27 cellular contexts compared by ENCODE assay signal in the genomic region with DNA sequence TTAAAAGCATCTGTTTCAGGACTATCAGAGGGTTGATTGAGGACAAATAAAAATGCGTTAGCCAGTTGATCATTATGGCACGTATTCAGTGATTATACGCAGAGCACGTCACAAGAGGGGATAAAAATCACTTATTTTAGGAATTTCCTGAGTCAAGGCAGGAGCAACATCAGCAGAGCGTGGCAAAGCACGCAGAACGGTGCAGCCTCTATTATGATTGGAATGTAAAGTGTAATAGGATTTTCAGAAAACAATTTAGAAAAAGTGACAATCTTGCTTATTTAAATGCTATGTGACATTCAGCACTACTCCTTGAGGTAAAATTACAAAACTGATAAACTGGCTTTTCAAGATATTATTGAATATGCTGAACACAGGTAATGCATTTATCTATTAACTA.
"Had no signal": no experiment of that assay in that cellular context is flagged by ENCODE, and none has a peak within 500 bp of the region (broad histone marks: within the 10 kb centered on the region; RNA-seq: fewer than 3 reads in every experiment).

No MANE protein-coding gene starts in this region.

- ATAC-seq: foreskin keratinocyte; gastroesophageal sphincter; heart left ventricle; left lung; naive thymus-derived CD4-positive, alpha-beta T cell; right cardiac atrium; stimulated activated effector memory CD8-positive, alpha-beta T cell treated with anti-CD3 and anti-CD28 coated beads, Interleukin-12 subunit alpha, Interleukin-12 subunit beta, amount 100 ng/mL, for 72 hours had no signal

- H2AFZ ChIP-seq: hepatocyte, neural progenitor cell, parathyroid adenoma had no signal

- H3K9me3 ChIP-seq: colonic mucosa, esophagus muscularis mucosa, gastroesophageal sphincter, heart left ventricle, left lung, sigmoid colon, stomach, thyroid gland had no signal

- H3K4me2 ChIP-seq: hepatocyte, neural progenitor cell had no signal

- H3K79me2 ChIP-seq: hepatocyte, parathyroid adenoma had no signal

- DNase-seq: colonic mucosa; effector CD8-positive, alpha-beta T cell; endodermal cell; foreskin keratinocyte; heart left ventricle; left lung; mesendoderm; midbrain; naive thymus-derived CD4-positive, alpha-beta T cell; right cardiac atrium; sigmoid colon; stimulated activated CD4-positive, alpha-beta T cell treated with anti-CD3 and anti-CD28 coated beads, Interleukin-2, amount 100 ng/mL, for 24 hours; stimulated activated CD4-positive, alpha-beta T cell treated with anti-CD3 and anti-CD28 coated beads, Interleukin-4, amount 100 ng/mL, for 24 hours; stimulated activated naive CD4-positive, alpha-beta T cell treated with Interleukin-2 at 50 U/mL for 16 hours; stomach had no signal

- H3K4me3 ChIP-seq: colonic mucosa, esophagus muscularis mucosa, gastroesophageal sphincter, heart left ventricle, hepatocyte, left lung, neural progenitor cell, sigmoid colon, stomach, thyroid gland had no signal

- H3K27ac ChIP-seq: colonic mucosa, epithelial cell of prostate, esophagus muscularis mucosa, foreskin keratinocyte, gastroesophageal sphincter, heart left ventricle, hepatocyte, left lung, neural progenitor cell, parathyroid adenoma, sigmoid colon, stomach had no signal

- H3K36me3 ChIP-seq: colonic mucosa, esophagus muscularis mucosa, gastroesophageal sphincter, heart left ventricle, left lung, neural progenitor cell, sigmoid colon, stomach, thyroid gland had no signal

- H3K4me1 Mint-ChIP-seq: endodermal cell, nephron had no signal

- H3K36me3 Mint-ChIP-seq: naive thymus-derived CD4-positive, alpha-beta T cell; neural progenitor cell; stimulated activated effector memory CD8-positive, alpha-beta T cell treated with anti-CD3 and anti-CD28 coated beads, Interleukin-12 subunit alpha, Interleukin-12 subunit beta, amount 100 ng/mL, for 72 hours; type B pancreatic cell had no signal

- H3K9ac ChIP-seq: neural progenitor cell, parathyroid adenoma had no signal

- H3K4me1 ChIP-seq: colonic mucosa, esophagus muscularis mucosa, foreskin keratinocyte, gastroesophageal sphincter, heart left ventricle, left lung, neural progenitor cell, parathyroid adenoma, sigmoid colon, stomach had no signal

- H3K27me3 Mint-ChIP-seq: progenitor cell of endocrine pancreas, type B pancreatic cell had no signal

- H3K9me3 Mint-ChIP-seq: dendritic cell treated with granulocyte-macrophage colony-stimulating factor and Interleukin-4, amounts not matched to agents 40 ng/mL and 50 ng/mL, for 4 days; endodermal cell; nephron; neural progenitor cell; stimulated activated effector memory CD8-positive, alpha-beta T cell treated with anti-CD3 and anti-CD28 coated beads, Interleukin-12 subunit alpha, Interleukin-12 subunit beta, amount 100 ng/mL, for 72 hours; type B pancreatic cell had no signal

- H3K4me3 Mint-ChIP-seq: dendritic cell treated with granulocyte-macrophage colony-stimulating factor and Interleukin-4, amounts not matched to agents 40 ng/mL and 50 ng/mL, for 4 days; endodermal cell; naive thymus-derived CD4-positive, alpha-beta T cell; nephron; neural progenitor cell; stimulated activated effector memory CD8-positive, alpha-beta T cell treated with anti-CD3 and anti-CD28 coated beads, Interleukin-12 subunit alpha, Interleukin-12 subunit beta, amount 100 ng/mL, for 72 hours; type B pancreatic cell had no signal

- H3K27ac Mint-ChIP-seq: dendritic cell treated with granulocyte-macrophage colony-stimulating factor and Interleukin-4, amounts not matched to agents 40 ng/mL and 50 ng/mL, for 4 days; endodermal cell; naive thymus-derived CD4-positive, alpha-beta T cell; neural progenitor cell; progenitor cell of endocrine pancreas; stimulated activated effector memory CD8-positive, alpha-beta T cell treated with anti-CD3 and anti-CD28 coated beads, Interleukin-12 subunit alpha, Interleukin-12 subunit beta, amount 100 ng/mL, for 72 hours had no signal

- H3K27me3 ChIP-seq: colonic mucosa, esophagus muscularis mucosa, foreskin keratinocyte, heart left ventricle, hepatocyte, left lung, neural progenitor cell, sigmoid colon, stomach, thyroid gland had no signal
